Comparison of ENCODE assay signal across 26 cellular contexts in the genomic region with DNA sequence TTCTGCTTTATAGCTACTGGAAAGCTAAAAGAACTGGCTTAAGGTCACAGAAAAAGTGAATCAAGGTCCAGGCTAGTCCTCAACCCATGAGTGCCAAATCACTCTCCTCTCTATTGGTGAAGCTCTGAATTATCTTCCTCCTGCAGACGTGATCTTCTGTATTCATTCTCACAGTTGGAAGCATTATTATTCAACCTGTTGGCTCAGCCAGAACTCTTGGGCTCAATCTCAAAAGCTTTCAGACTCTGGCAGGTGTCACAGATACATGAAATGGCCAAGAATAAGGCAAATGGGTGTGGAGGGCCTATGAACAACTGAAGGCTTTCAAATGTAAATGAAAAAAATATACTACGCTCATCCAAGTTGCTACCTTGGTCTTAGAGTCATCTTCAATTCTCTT.
DNase-seq lines count a peak whose midpoint lies in the region; ATAC-seq and TF ChIP-seq lines count a peak whose summit lies in the region.
"Had no signal": no experiment of that assay in that cellular context is flagged by ENCODE, and none has a peak within 500 bp of the region (broad histone marks: within the 10 kb centered on the region; RNA-seq: fewer than 3 reads in every experiment).

No MANE protein-coding gene starts in this region.

- POLR2A ChIA-PET in GM10248 (lab: Yijun Ruan, JAX): no interaction called here

- no peak overlapping the region for H3K4me3 ChIP-seq in KMS-11 (IDR thresholded peaks at IDR 0.05; ENCODE audit: insufficient read depth, low read depth, low read length)
- H3K4me3 ChIP-seq in esophagus muscularis mucosa: no peak overlapping the region
- H3K4me3 ChIP-seq: GM23248, left lung, testis had no signal

- no peak for TF ChIP-seq EP300 in esophagus muscularis mucosa (IDR thresholded peaks at IDR 0.05)

- ATAC-seq in GM18867 (IDR thresholded peaks at IDR 0.05; ENCODE audit: unreplicated experiment) (peak; percentile 26), GM21528 (IDR thresholded peaks at IDR 0.05; ENCODE audit: low FRiP score, unreplicated experiment) (peak; percentile 19)
- ATAC-seq: activated CD4-positive, CD25-positive, alpha-beta regulatory T cell treated with anti-CD3 and anti-CD28 coated beads, Interleukin-2, amount 50 U/mL, for 24 hours; effector memory CD8-positive, alpha-beta T cell; left lung; Right ventricle myocardium inferior had no signal

- no peaks in the 10 kb centered on the region for H3K9me3 ChIP-seq in esophagus muscularis mucosa
- H3K9me3 ChIP-seq: left lung, SK-N-SH, testis had no signal

- H3K27me3 ChIP-seq in KMS-11 (ENCODE audit: insufficient read depth, low read depth) (no peaks in the 10 kb centered on the region), esophagus muscularis mucosa (no peaks in the 10 kb centered on the region)
- H3K27me3 ChIP-seq: left lung, testis had no signal

- H3K36me3 ChIP-seq in KMS-11 (ENCODE audit: insufficient read depth) (no peaks in the 10 kb centered on the region), esophagus muscularis mucosa (no peaks in the 10 kb centered on the region)
- H3K36me3 ChIP-seq: left lung had no signal

- no peaks in the 10 kb centered on the region for H3K79me2 ChIP-seq in KMS-11 (ENCODE audit: insufficient read depth, low read depth)
- H3K79me2 ChIP-seq: parathyroid adenoma had no signal

- TF ChIP-seq CTCF in KMS-11 (conservative IDR thresholded peaks at IDR 0.05; ENCODE audit: low read depth, low read length) (no peak), esophagus muscularis mucosa (IDR thresholded peaks at IDR 0.05) (no peak), GM10248 (IDR thresholded peaks at IDR 0.05; ENCODE audit: control extremely low read depth, extremely low read depth, low read depth, missing control alignments) (no peak)

- H3K4me1 ChIP-seq in KMS-11 (ENCODE audit: low read depth, poor library complexity, severe bottlenecking): peaks cover 47% of the 10 kb centered on the region
- peaks cover 0 to 9% (median 2%) of the 10 kb centered on the region in 4 donors for H3K4me1 ChIP-seq in esophagus muscularis mucosa
- H3K4me1 ChIP-seq: parathyroid adenoma, testis had no signal

- no peak overlapping the region for H3K9ac ChIP-seq in KMS-11
- H3K9ac ChIP-seq: GM23248, parathyroid adenoma, SK-N-SH had no signal

- CTCF ChIA-PET in GM10248 (lab: Yijun Ruan, JAX): interaction anchor here (1.1 to 1.6 kb wide), 4 partner anchors 10 to 17 kb away, joined by 3 to 4 read pairs (median 4); no protein-coding TSS in a partner anchor

- intact Hi-C loops in esophagus muscularis mucosa (cut with DNase I): no loop called here

- no peaks in the 10 kb centered on the region for H4K20me1 ChIP-seq in KMS-11 (ENCODE audit: insufficient read depth)

- peak overlapping the region; percentile 31; the same call in 1 of the 2 replicates for H3K27ac ChIP-seq in KMS-11
- H3K27ac ChIP-seq in esophagus muscularis mucosa (replicated peaks in 1 of 4): no peak overlapping the region
- H3K27ac ChIP-seq: GM23248, HL-60, left lung, parathyroid adenoma, testis had no signal

- 75% methylated on average over 2 of the region's 2 CpGs for WGBS in esophagus muscularis mucosa

- no peak for TF ChIP-seq POLR2A in esophagus muscularis mucosa (IDR thresholded peaks at IDR 0.05; ENCODE audit: low read depth)

- DNase-seq in esophagus muscularis mucosa (ENCODE audit: extremely low spot score) (peak; percentile 29), GM10248 (ENCODE audit: extremely low spot score) (no peak), T-helper 2 cell (no peak), activated T-cell treated with anti-CD3 and anti-CD28 coated beads for 4 hours (no peak)
- DNase-seq: activated CD4-positive, alpha-beta memory T cell treated with anti-CD3 and anti-CD28 coated beads for 36 hours; activated naive CD4-positive, alpha-beta T cell; CD4-positive, alpha-beta T cell; central memory CD4-positive, alpha-beta T cell; effector memory CD8-positive, alpha-beta T cell; glutamatergic neuron; GM23248; islet precursor cell; left lung; NCI-H1694; NCI-H510A; SK-N-SH; small intestine; stimulated activated CD4-positive, alpha-beta T cell treated with anti-CD3 and anti-CD28 coated beads, Interleukin-2, amount 100 ng/mL, for 24 hours; testis had no signal

- no peak overlapping the region for H2AFZ ChIP-seq in KMS-11 (ENCODE audit: low read depth)
- H2AFZ ChIP-seq: GM23248, parathyroid adenoma had no signal

- peak overlapping the region; percentile 58 for H3K4me2 ChIP-seq in KMS-11
- H3K4me2 ChIP-seq: SK-N-SH had no signal
